In the genomic region with DNA sequence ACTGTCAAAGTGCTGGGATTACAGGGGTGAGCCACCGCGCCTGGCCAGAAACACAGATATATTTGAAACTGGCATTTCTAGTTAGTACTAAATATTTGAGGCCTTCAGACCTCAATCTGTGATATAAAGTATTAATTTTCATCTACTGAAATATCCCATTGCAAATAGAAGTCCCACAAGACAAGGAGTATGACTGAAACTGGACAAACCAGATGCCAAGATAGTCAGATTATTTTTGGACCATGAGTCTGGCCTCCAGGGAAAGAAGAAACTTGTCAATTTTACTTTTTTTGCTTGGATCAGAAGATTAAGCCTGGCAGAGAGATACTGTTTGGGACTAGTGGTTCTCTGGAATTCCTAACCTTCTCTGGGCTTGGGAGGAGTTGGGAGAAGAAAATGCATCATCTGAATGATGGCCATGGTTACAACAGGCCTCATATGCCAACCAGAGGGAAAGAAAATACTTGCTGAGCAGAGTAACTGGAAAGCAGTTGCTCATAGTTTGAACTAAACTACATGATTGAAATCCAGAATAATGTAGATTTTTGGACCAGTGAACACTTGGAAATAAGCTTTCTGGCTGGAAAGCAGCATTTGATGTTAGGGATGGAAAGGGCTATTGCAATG, we compare ENCODE assay signal across 24 cellular contexts. TPM values are rescaled to one million over a fixed set of nuclear protein-coding genes. Genes with fewer than 3 reads are reported as not detected.
"Had no signal": no experiment of that assay in that cellular context is flagged by ENCODE, and none has a peak within 500 bp of the region (broad histone marks: within the 10 kb centered on the region; RNA-seq: fewer than 3 reads in every experiment).

No MANE protein-coding gene starts in this region.

- H3K79me2 ChIP-seq: parathyroid adenoma had no signal

- H3K4me1 ChIP-seq: lower lobe of right lung, parathyroid adenoma had no signal

- H3K4me3 ChIP-seq: adrenal gland, dorsolateral prefrontal cortex, heart right ventricle, lower lobe of right lung, sigmoid colon, upper lobe of right lung had no signal

- H3K9me3 ChIP-seq: adrenal gland, lower lobe of right lung, sigmoid colon, upper lobe of right lung had no signal

- H3K27ac ChIP-seq: heart right ventricle, lower lobe of right lung, parathyroid adenoma, sigmoid colon, upper lobe of right lung had no signal

- ATAC-seq: activated T-helper 17 cell treated with anti-CD3 and anti-CD28 coated beads, Interleukin-2, amount 50 U/mL, for 72 hours; effector memory CD8-positive, alpha-beta T cell; heart right ventricle; left colon; natural killer cell treated with Interleukin-12 subunit alpha and Interleukin-12 subunit beta and Interleukin-15 and Interleukin-18, amount 100 ng/mL, for 72 hours had no signal

- FAIRE-seq: astrocyte, colon, endothelial cell of umbilical vein, keratinocyte had no signal

- H3K36me3 ChIP-seq: adrenal gland, heart right ventricle, lower lobe of right lung, sigmoid colon, upper lobe of right lung had no signal

- H2AFZ ChIP-seq: parathyroid adenoma had no signal

- DNase-seq: activated CD4-positive, alpha-beta T cell treated with anti-CD3 and anti-CD28 coated beads, Interleukin-2, amount 50 U/mL, for 4 hours; activated CD8-positive, alpha-beta memory T cell treated with anti-CD3 and anti-CD28 coated beads for 24 hours; activated CD8-positive, alpha-beta memory T cell treated with anti-CD3 and anti-CD28 coated beads, Interleukin-2, amount 50 U/mL, for 4 hours; activated T-cell treated with anti-CD3 and anti-CD28 coated beads, Interleukin-2, amount 50 U/mL, for 24 hours; effector memory CD8-positive, alpha-beta T cell; heart right ventricle; left colon; lower lobe of right lung; sigmoid colon; stimulated activated CD4-positive, alpha-beta T cell treated with anti-CD3 and anti-CD28 coated beads, Interleukin-4, amount 100 ng/mL, for 1 hour; stimulated activated naive CD4-positive, alpha-beta T cell; T-helper 9 cell; upper lobe of right lung had no signal

- H3K9ac ChIP-seq: parathyroid adenoma had no signal

RNA-seq across cellular contexts. Expression of gene SMOC1, which starts 2.9 kb away (rescaled TPM):
- total RNA-seq: activated T-helper 17 cell treated with anti-CD3 and anti-CD28 coated beads, Interleukin-2, amount 50 U/mL, for 72 hours; fibroblast of villous mesenchyme; natural killer cell treated with Interleukin-12 subunit alpha and Interleukin-12 subunit beta and Interleukin-15 and Interleukin-18, amount 100 ng/mL, for 72 hours; T-helper 1 cell treated with Interleukin-12 subunit alpha and Interleukin-12 subunit beta and Interleukin-4 antibody, amounts not matched to agents 30 ng/mL and 1 ng/mL, for 36 hours had no signal
